10 cellular contexts compared by ENCODE assay signal in genomic region chr5:146466521-146467349, GRCh38. TPM values are rescaled to one million over a fixed set of nuclear protein-coding genes. Genes with fewer than 3 reads are reported as not detected.
DNase-seq lines count a peak whose midpoint lies in the region; ATAC-seq and TF ChIP-seq lines count a peak whose summit lies in the region.
"Had no signal": no experiment of that assay in that cellular context is flagged by ENCODE, and none has a peak within 500 bp of the region (broad histone marks: within the 10 kb centered on the region; RNA-seq: fewer than 3 reads in every experiment).

No MANE protein-coding gene starts in this region.

- H3K9me3 ChIP-seq in Caco-2 = no peaks in the 10 kb centered on the region

- DNase-seq in Caco-2 (no peak), LoVo (ENCODE audit: low spot score) (peak; percentile 15), myocyte (ENCODE audit: low read depth) (peak; percentile 18), DMS153 (lab: John Stamatoyannopoulos, UW) (no peak), AG08396 (ENCODE audit: low spot score) (no peak), SHP77 (lab: John Stamatoyannopoulos, UW) (no peak)
- no peak for DNase-seq in central memory CD8-positive, alpha-beta T cell (ENCODE audit: low spot score in 2 of 2)
- DNase-seq in activated naive CD8-positive, alpha-beta T cell treated with anti-CD3 and anti-CD28 coated beads for 36 hours = no peak
- DNase-seq: posterior cingulate gyrus had no signal

- no peaks in the 10 kb centered on the region for H3K4me1 ChIP-seq in Caco-2

- intact Hi-C loops in Caco-2 (cut with micrococcal nuclease; ENCODE audit: unreplicated experiment) = no loop called here

- peak; percentile 37 to 48 for TF ChIP-seq CTCF in Caco-2 (IDR thresholded peaks at IDR 0.05; ENCODE audit: insufficient read depth in 1 of 2, low read depth in 1 of 2, low read length in 1 of 2, severe bottlenecking in 1 of 2, unreplicated experiment in 1 of 2)

- no peaks in the 10 kb centered on the region for H3K27me3 Mint-ChIP-seq in Caco-2 (ENCODE audit: insufficient read depth, unreplicated experiment)
- H3K27me3 Mint-ChIP-seq in central memory CD8-positive, alpha-beta T cell = no peaks in the 10 kb centered on the region
- H3K27me3 Mint-ChIP-seq in activated naive CD8-positive, alpha-beta T cell treated with anti-CD3 and anti-CD28 coated beads for 36 hours = no peaks in the 10 kb centered on the region

- no peak overlapping the region for H3K27ac Mint-ChIP-seq in Caco-2 (ENCODE audit: unreplicated experiment)
- peak overlapping the region; percentile 3 for H3K27ac Mint-ChIP-seq in central memory CD8-positive, alpha-beta T cell (ENCODE audit: low read depth)
- no peak overlapping the region for H3K27ac Mint-ChIP-seq in activated naive CD8-positive, alpha-beta T cell treated with anti-CD3 and anti-CD28 coated beads for 36 hours

- no peaks in the 10 kb centered on the region; the same call in 1 of the 2 replicates for H3K36me3 ChIP-seq in Caco-2 (ENCODE audit: control insufficient read depth, insufficient read depth, low read length)

- POLR2A ChIA-PET in Caco-2 (lab: Charles Lee) = no interaction called here

- peaks cover 68% of the 10 kb centered on the region for H3K36me3 Mint-ChIP-seq in Caco-2 (ENCODE audit: insufficient read depth, unreplicated experiment)
- H3K36me3 Mint-ChIP-seq in central memory CD8-positive, alpha-beta T cell (ENCODE audit: insufficient read depth) = peaks cover 65% of the 10 kb centered on the region
- peaks cover 44% of the 10 kb centered on the region for H3K36me3 Mint-ChIP-seq in activated naive CD8-positive, alpha-beta T cell treated with anti-CD3 and anti-CD28 coated beads for 36 hours

- H3K9me3 Mint-ChIP-seq in Caco-2 (ENCODE audit: unreplicated experiment) = no peaks in the 10 kb centered on the region
- H3K9me3 Mint-ChIP-seq in central memory CD8-positive, alpha-beta T cell = no peaks in the 10 kb centered on the region
- no peaks in the 10 kb centered on the region for H3K9me3 Mint-ChIP-seq in activated naive CD8-positive, alpha-beta T cell treated with anti-CD3 and anti-CD28 coated beads for 36 hours

- H3K27me3 ChIP-seq in Caco-2 (replicated peaks; ENCODE audit: control insufficient read depth, insufficient read depth, low read length) = no peaks in the 10 kb centered on the region

- BruUV-seq in Caco-2 (replicated peaks; lab: Mats Ljungman, UMichigan) = no TSS peak

- ATAC-seq in central memory CD8-positive, alpha-beta T cell (replicated peaks; ENCODE audit: extremely low read depth, poor library complexity, severe bottlenecking) = no peak

- H3K4me1 Mint-ChIP-seq in Caco-2 (ENCODE audit: low read depth, unreplicated experiment) = peaks cover 11% of the 10 kb centered on the region
- peaks cover 37% of the 10 kb centered on the region for H3K4me1 Mint-ChIP-seq in central memory CD8-positive, alpha-beta T cell
- peaks cover 14% of the 10 kb centered on the region for H3K4me1 Mint-ChIP-seq in activated naive CD8-positive, alpha-beta T cell treated with anti-CD3 and anti-CD28 coated beads for 36 hours

- CTCF ChIA-PET in Caco-2 (lab: Charles Lee) = no interaction called here

- no peak overlapping the region for H3K4me3 Mint-ChIP-seq in Caco-2 (ENCODE audit: unreplicated experiment)
- H3K4me3 Mint-ChIP-seq in central memory CD8-positive, alpha-beta T cell = no peak overlapping the region
- H3K4me3 Mint-ChIP-seq in activated naive CD8-positive, alpha-beta T cell treated with anti-CD3 and anti-CD28 coated beads for 36 hours = no peak overlapping the region

- H3K4me3 ChIP-seq in Caco-2 (ENCODE audit: low read depth, low read length) = no peak overlapping the region

RNA-seq across cellular contexts. Expression of gene TCERG1, which starts 19.6 kb away (rescaled TPM):
- 88.2 and 97.1 TPM in 2 replicates for total RNA-seq in Caco-2 (2022)
- 51.9 and 67.5 TPM in 2 replicates for total RNA-seq in myocyte
- 20.2 TPM for polyA plus RNA-seq in myocyte (2012)
- 100 to 1,000 TPM; 125 to 131 TPM for total RNA-seq in activated naive CD8-positive, alpha-beta T cell treated with anti-CD3 and anti-CD28 coated beads for 36 hours

RNA-seq across cellular contexts. Expression of gene GPR151, which starts 49.3 kb away (rescaled TPM):
- total RNA-seq in Caco-2 (2022) (not detected in 2 replicates), myocyte (not detected in 2 replicates)
- polyA plus RNA-seq in myocyte (2012) = not detected
- total RNA-seq in activated naive CD8-positive, alpha-beta T cell treated with anti-CD3 and anti-CD28 coated beads for 36 hours = not detected
- total RNA-seq: T-helper 1 cell treated with Interleukin-12 subunit alpha and Interleukin-12 subunit beta and Interleukin-4 antibody, amounts not matched to agents 30 ng/mL and 1 ng/mL, for 36 hours had no signal

Comparison
In these comparisons a context has a peak if more than half of its experiments do, and no peak if none do; other contexts are left out.
1. DNase-seq: peak in LoVo (single experiment) and myocyte (single experiment); none in Caco-2 (0 of 2), central memory CD8-positive, alpha-beta T cell (0 of 2), activated naive CD8-positive, alpha-beta T cell treated with anti-CD3 and anti-CD28 coated beads for 36 hours (single experiment), DMS153 (single experiment), AG08396 (single experiment) and SHP77 (0 of 2).